In the genomic region with DNA sequence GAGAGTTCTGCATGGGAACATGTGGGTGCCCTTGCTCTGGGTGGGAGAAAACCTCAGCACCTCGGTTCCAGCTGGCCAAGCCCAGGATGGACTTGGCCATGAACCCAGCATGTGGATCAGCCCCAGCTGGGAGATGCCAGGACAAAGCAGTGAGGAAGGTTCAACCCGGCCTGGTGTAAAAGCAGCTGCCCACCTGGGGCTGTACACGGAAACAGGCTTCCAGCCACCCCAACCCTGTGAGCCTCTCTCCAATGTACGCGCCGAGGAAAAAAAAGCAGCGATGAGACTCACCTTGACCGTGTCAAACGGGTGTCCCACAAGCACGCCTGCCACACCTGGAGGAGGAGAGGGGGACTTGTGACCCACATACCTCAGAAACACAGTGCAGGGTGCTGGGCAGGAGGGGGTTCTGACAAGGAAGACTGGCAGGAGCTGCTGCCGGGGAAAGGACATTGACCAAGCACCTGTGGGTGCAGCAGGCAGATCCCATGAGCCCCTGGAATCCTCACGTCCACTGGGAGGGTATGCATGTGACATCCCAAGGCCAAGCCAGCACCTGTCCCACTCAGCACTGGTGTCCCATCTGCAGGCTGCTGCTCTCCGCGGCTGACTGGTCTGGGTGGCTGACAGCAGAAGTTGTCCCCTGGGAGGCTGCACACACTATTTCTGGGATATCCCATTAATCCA, we compare ENCODE assay signal across 20 cellular contexts. TPM values are rescaled to one million over a fixed set of nuclear protein-coding genes. Genes with fewer than 3 reads are reported as not detected.
DNase-seq lines count a peak whose midpoint lies in the region; ATAC-seq and TF ChIP-seq lines count a peak whose summit lies in the region.
"Had no signal": no experiment of that assay in that cellular context is flagged by ENCODE, and none has a peak within 500 bp of the region (broad histone marks: within the 10 kb centered on the region; RNA-seq: fewer than 3 reads in every experiment).

No MANE protein-coding gene starts in this region.

- DNase-seq in RWPE2 (ENCODE audit: low spot score): peak; percentile 52
- DNase-seq in myocyte (ENCODE audit: low read depth): peak; percentile 33
- no peak for DNase-seq in activated T-helper 1 cell treated with anti-CD3 and anti-CD28 coated beads, Interleukin-12 subunit alpha, Interleukin-12 subunit beta, Interleukin-2, Interleukin-4 antibody, amounts not matched to agents 30 ng/mL and 10 ng/mL and 1 ng/mL, durations not matched to agents 14 hours and 24 hours and 36 hours (ENCODE audit: low spot score)
- DNase-seq in activated CD8-positive, alpha-beta T cell treated with anti-CD3 and anti-CD28 coated beads for 36 hours: no peak
- DNase-seq: activated CD4-positive, CD25-positive, alpha-beta regulatory T cell; activated T-cell treated with anti-CD3 and anti-CD28 coated beads, Interleukin-2, amount 50 U/mL, for 72 hours; BE2C; hypothalamus; NCI-H1105 treated with DMSO at 0.1 percent for 48 hours; NCI-H526 treated with DMSO at 0.1 percent for 48 hours; stimulated activated CD4-positive, alpha-beta T cell treated with anti-CD3 and anti-CD28 coated beads, Interleukin-15, amount 100 ng/mL, for 24 hours; trophoblast cell had no signal

- POLR2A ChIA-PET in activated CD8-positive, alpha-beta T cell treated with anti-CD3 and anti-CD28 coated beads for 36 hours (lab: Charles Lee): interaction anchor here (1.1 to 1.2 kb wide), 2 partner anchors 14 to 71 kb away, joined by 3 read pairs; no protein-coding TSS in a partner anchor

- no peaks in the 10 kb centered on the region for H3K79me2 ChIP-seq in DOHH2 (ENCODE audit: control insufficient read depth, low read length)

- no peaks in the 10 kb centered on the region for H3K9me2 ChIP-seq in DOHH2 (replicated peaks; ENCODE audit: control insufficient read depth, low read length)

- no peak overlapping the region for H3K27ac ChIP-seq in DOHH2 (ENCODE audit: low read depth, low read length)
- no peak overlapping the region for H3K27ac ChIP-seq in RWPE2 (ENCODE audit: poor library complexity, severe bottlenecking)
- peak overlapping the region; percentile 85 for H3K27ac ChIP-seq in stomach smooth muscle (ENCODE audit: low read length)

- intact Hi-C loops in activated T-helper 1 cell treated with anti-CD3 and anti-CD28 coated beads, Interleukin-12 subunit alpha, Interleukin-12 subunit beta, Interleukin-2, Interleukin-4 antibody, amounts not matched to agents 30 ng/mL and 10 ng/mL and 1 ng/mL, durations not matched to agents 14 hours and 24 hours and 36 hours (cut with micrococcal nuclease): no loop called here
- intact Hi-C loops in activated CD8-positive, alpha-beta T cell treated with anti-CD3 and anti-CD28 coated beads for 36 hours (cut with micrococcal nuclease): no loop called here

- H3K4me3 ChIP-seq in DOHH2 (ENCODE audit: low read length) (no peak overlapping the region), RWPE2 (ENCODE audit: severe bottlenecking) (no peak overlapping the region), stomach smooth muscle (ENCODE audit: low read length in 2 of 2) (no peak overlapping the region)

- H3K4me2 ChIP-seq in DOHH2 (ENCODE audit: low read length): peak overlapping the region; percentile 8; the same call in 1 of the 2 replicates

- H3F3A ChIP-seq in DOHH2 (ENCODE audit: control insufficient read depth, insufficient read depth): peaks cover 4% of the 10 kb centered on the region

- no peaks in the 10 kb centered on the region for H3K9me3 Mint-ChIP-seq in activated T-helper 1 cell treated with anti-CD3 and anti-CD28 coated beads, Interleukin-12 subunit alpha, Interleukin-12 subunit beta, Interleukin-2, Interleukin-4 antibody, amounts not matched to agents 30 ng/mL and 10 ng/mL and 1 ng/mL, durations not matched to agents 14 hours and 24 hours and 36 hours
- H3K9me3 Mint-ChIP-seq in activated CD8-positive, alpha-beta T cell treated with anti-CD3 and anti-CD28 coated beads for 36 hours: no peaks in the 10 kb centered on the region
- H3K9me3 Mint-ChIP-seq: activated naive CD4-positive, alpha-beta T cell treated with anti-CD3 and anti-CD28 coated beads, Interleukin-2, amount 50 U/mL, for 24 hours; activated T-cell treated with anti-CD3 and anti-CD28 coated beads, Interleukin-2, amount 50 U/mL, for 72 hours; T-helper 1 cell treated with Interleukin-12 subunit alpha and Interleukin-12 subunit beta and Interleukin-4 antibody, amounts not matched to agents 30 μg/mL and 1 μg/mL, for 36 hours had no signal

- no peak overlapping the region for H3K27ac Mint-ChIP-seq in activated T-helper 1 cell treated with anti-CD3 and anti-CD28 coated beads, Interleukin-12 subunit alpha, Interleukin-12 subunit beta, Interleukin-2, Interleukin-4 antibody, amounts not matched to agents 30 ng/mL and 10 ng/mL and 1 ng/mL, durations not matched to agents 14 hours and 24 hours and 36 hours
- H3K27ac Mint-ChIP-seq in activated CD8-positive, alpha-beta T cell treated with anti-CD3 and anti-CD28 coated beads for 36 hours: no peak overlapping the region
- H3K27ac Mint-ChIP-seq: activated naive CD4-positive, alpha-beta T cell treated with anti-CD3 and anti-CD28 coated beads, Interleukin-2, amount 50 U/mL, for 24 hours; activated T-cell treated with anti-CD3 and anti-CD28 coated beads, Interleukin-2, amount 50 U/mL, for 72 hours; T-helper 1 cell treated with Interleukin-12 subunit alpha and Interleukin-12 subunit beta and Interleukin-4 antibody, amounts not matched to agents 30 μg/mL and 1 μg/mL, for 36 hours had no signal

- H3K4me3 Mint-ChIP-seq in activated T-helper 1 cell treated with anti-CD3 and anti-CD28 coated beads, Interleukin-12 subunit alpha, Interleukin-12 subunit beta, Interleukin-2, Interleukin-4 antibody, amounts not matched to agents 30 ng/mL and 10 ng/mL and 1 ng/mL, durations not matched to agents 14 hours and 24 hours and 36 hours: no peak overlapping the region
- no peak overlapping the region for H3K4me3 Mint-ChIP-seq in activated CD8-positive, alpha-beta T cell treated with anti-CD3 and anti-CD28 coated beads for 36 hours
- H3K4me3 Mint-ChIP-seq: activated naive CD4-positive, alpha-beta T cell treated with anti-CD3 and anti-CD28 coated beads, Interleukin-2, amount 50 U/mL, for 24 hours; activated T-cell treated with anti-CD3 and anti-CD28 coated beads, Interleukin-2, amount 50 U/mL, for 72 hours; T-helper 1 cell treated with Interleukin-12 subunit alpha and Interleukin-12 subunit beta and Interleukin-4 antibody, amounts not matched to agents 30 μg/mL and 1 μg/mL, for 36 hours had no signal

- H3K4me1 ChIP-seq in DOHH2 (ENCODE audit: control insufficient read depth, low read length): peaks cover 53% of the 10 kb centered on the region
- H3K4me1 ChIP-seq in RWPE2 (ENCODE audit: insufficient read depth, poor library complexity, severe bottlenecking): no peaks in the 10 kb centered on the region
- peaks cover 47% of the 10 kb centered on the region for H3K4me1 ChIP-seq in stomach smooth muscle (ENCODE audit: control insufficient read depth, insufficient read depth, low read length)
- H3K4me1 ChIP-seq: BE2C had no signal

- H3K36me3 ChIP-seq in DOHH2 (ENCODE audit: control insufficient read depth, low read length) (no peaks in the 10 kb centered on the region), RWPE2 (ENCODE audit: low read depth) (no peaks in the 10 kb centered on the region), stomach smooth muscle (ENCODE audit: control insufficient read depth in 2 of 2, insufficient read depth in 2 of 2, low read length in 2 of 2) (peaks cover 0 to 3% of the 10 kb centered on the region in 2 donors)
- H3K36me3 ChIP-seq: BE2C had no signal

- H3K36me3 Mint-ChIP-seq in activated T-helper 1 cell treated with anti-CD3 and anti-CD28 coated beads, Interleukin-12 subunit alpha, Interleukin-12 subunit beta, Interleukin-2, Interleukin-4 antibody, amounts not matched to agents 30 ng/mL and 10 ng/mL and 1 ng/mL, durations not matched to agents 14 hours and 24 hours and 36 hours (ENCODE audit: low read depth): no peaks in the 10 kb centered on the region
- H3K36me3 Mint-ChIP-seq in activated CD8-positive, alpha-beta T cell treated with anti-CD3 and anti-CD28 coated beads for 36 hours (ENCODE audit: low read depth): no peaks in the 10 kb centered on the region
- H3K36me3 Mint-ChIP-seq: activated naive CD4-positive, alpha-beta T cell treated with anti-CD3 and anti-CD28 coated beads, Interleukin-2, amount 50 U/mL, for 24 hours had no signal

- H3K9ac ChIP-seq in stomach smooth muscle (ENCODE audit: low read length in 2 of 2): no peak overlapping the region

- peaks cover 12% of the 10 kb centered on the region for H3K4me1 Mint-ChIP-seq in activated T-helper 1 cell treated with anti-CD3 and anti-CD28 coated beads, Interleukin-12 subunit alpha, Interleukin-12 subunit beta, Interleukin-2, Interleukin-4 antibody, amounts not matched to agents 30 ng/mL and 10 ng/mL and 1 ng/mL, durations not matched to agents 14 hours and 24 hours and 36 hours (ENCODE audit: low read depth)
- H3K4me1 Mint-ChIP-seq in activated CD8-positive, alpha-beta T cell treated with anti-CD3 and anti-CD28 coated beads for 36 hours (ENCODE audit: low read depth): peaks cover 7% of the 10 kb centered on the region
- H3K4me1 Mint-ChIP-seq: activated naive CD4-positive, alpha-beta T cell treated with anti-CD3 and anti-CD28 coated beads, Interleukin-2, amount 50 U/mL, for 24 hours had no signal

- H3K27me3 Mint-ChIP-seq in activated T-helper 1 cell treated with anti-CD3 and anti-CD28 coated beads, Interleukin-12 subunit alpha, Interleukin-12 subunit beta, Interleukin-2, Interleukin-4 antibody, amounts not matched to agents 30 ng/mL and 10 ng/mL and 1 ng/mL, durations not matched to agents 14 hours and 24 hours and 36 hours (ENCODE audit: insufficient read depth): no peaks in the 10 kb centered on the region
- no peaks in the 10 kb centered on the region for H3K27me3 Mint-ChIP-seq in activated CD8-positive, alpha-beta T cell treated with anti-CD3 and anti-CD28 coated beads for 36 hours
- H3K27me3 Mint-ChIP-seq: activated naive CD4-positive, alpha-beta T cell treated with anti-CD3 and anti-CD28 coated beads, Interleukin-2, amount 50 U/mL, for 24 hours had no signal

- ATAC-seq in RWPE2 (ENCODE audit: low read depth) (no peak), GM19397 (IDR thresholded peaks at IDR 0.05; ENCODE audit: unreplicated experiment) (no peak)
- no peak for ATAC-seq in activated CD8-positive, alpha-beta T cell treated with anti-CD3 and anti-CD28 coated beads for 36 hours

- no peak for TF ChIP-seq CTCF in DOHH2 (IDR thresholded peaks at IDR 0.05; ENCODE audit: low read depth, low read length, poor library complexity, severe bottlenecking)
- TF ChIP-seq CTCF in RWPE2 (IDR thresholded peaks at IDR 0.05; ENCODE audit: poor library complexity, severe bottlenecking): no peak
- no peak for TF ChIP-seq CTCF in activated CD8-positive, alpha-beta T cell treated with anti-CD3 and anti-CD28 coated beads for 36 hours (IDR thresholded peaks at IDR 0.05)

- no peaks in the 10 kb centered on the region for H4K20me1 ChIP-seq in DOHH2 (ENCODE audit: control insufficient read depth, insufficient read depth, low read depth, low read length)

- no peaks in the 10 kb centered on the region for H3K27me3 ChIP-seq in DOHH2 (ENCODE audit: control insufficient read depth, low read length)
- H3K27me3 ChIP-seq in RWPE2 (ENCODE audit: insufficient read depth, poor library complexity, severe bottlenecking): no peaks in the 10 kb centered on the region
- H3K27me3 ChIP-seq in stomach smooth muscle (ENCODE audit: control insufficient read depth in 1 of 2, insufficient read depth in 2 of 2, low read length in 2 of 2): no peaks in the 10 kb centered on the region
- H3K27me3 ChIP-seq: BE2C had no signal

- H3K9me3 ChIP-seq in DOHH2 (ENCODE audit: control insufficient read depth, insufficient read depth, low read length): no peaks in the 10 kb centered on the region
- H3K9me3 ChIP-seq in RWPE2 (ENCODE audit: severe bottlenecking): no peaks in the 10 kb centered on the region
- H3K9me3 ChIP-seq in stomach smooth muscle (ENCODE audit: control insufficient read depth in 2 of 2, low read length in 2 of 2): no peaks in the 10 kb centered on the region
- H3K9me3 ChIP-seq: BE2C had no signal

- CTCF ChIA-PET in activated CD8-positive, alpha-beta T cell treated with anti-CD3 and anti-CD28 coated beads for 36 hours (lab: Charles Lee): interaction anchor here (1.7 kb wide), 1 partner anchor 13 kb away, joined by 7 read pairs; no protein-coding TSS in a partner anchor

RNA-seq across cellular contexts. Expression of gene SLC25A29, which starts 7.5 kb away (rescaled TPM):
- total RNA-seq in myocyte: 79.6 and 93.0 TPM in 2 replicates
- polyA plus RNA-seq in myocyte (2012): 18.7 TPM
- total RNA-seq in activated T-helper 1 cell treated with anti-CD3 and anti-CD28 coated beads, Interleukin-12 subunit alpha, Interleukin-12 subunit beta, Interleukin-2, Interleukin-4 antibody, amounts not matched to agents 30 ng/mL and 10 ng/mL and 1 ng/mL, durations not matched to agents 14 hours and 24 hours and 36 hours: 15.9 and 19.1 TPM in 2 replicates
- 10 to 100 TPM; 23.6 to 24.7 TPM for total RNA-seq in activated CD8-positive, alpha-beta T cell treated with anti-CD3 and anti-CD28 coated beads for 36 hours

RNA-seq across cellular contexts. Expression of gene SLC25A47, which starts 24.4 kb away (rescaled TPM):
- total RNA-seq in myocyte: not detected in 2 replicates
- polyA plus RNA-seq in myocyte (2012): not detected
- not detected in 2 replicates for total RNA-seq in activated T-helper 1 cell treated with anti-CD3 and anti-CD28 coated beads, Interleukin-12 subunit alpha, Interleukin-12 subunit beta, Interleukin-2, Interleukin-4 antibody, amounts not matched to agents 30 ng/mL and 10 ng/mL and 1 ng/mL, durations not matched to agents 14 hours and 24 hours and 36 hours
- total RNA-seq in activated CD8-positive, alpha-beta T cell treated with anti-CD3 and anti-CD28 coated beads for 36 hours: not detected
- total RNA-seq: activated T-cell treated with anti-CD3 and anti-CD28 coated beads, Interleukin-2, amount 50 U/mL, for 72 hours; G401; kidney epithelial cell; renal cortical epithelial cell had no signal

RNA-seq across cellular contexts. Expression of gene YY1, which starts 59.8 kb away (rescaled TPM):
- total RNA-seq in myocyte: 39.3 and 39.9 TPM in 2 replicates
- polyA plus RNA-seq in myocyte (2012): 41.0 TPM
- total RNA-seq in activated T-helper 1 cell treated with anti-CD3 and anti-CD28 coated beads, Interleukin-12 subunit alpha, Interleukin-12 subunit beta, Interleukin-2, Interleukin-4 antibody, amounts not matched to agents 30 ng/mL and 10 ng/mL and 1 ng/mL, durations not matched to agents 14 hours and 24 hours and 36 hours: 109 and 110 TPM in 2 replicates
- total RNA-seq in activated CD8-positive, alpha-beta T cell treated with anti-CD3 and anti-CD28 coated beads for 36 hours: 100 to 1,000 TPM; 105 TPM

Comparison
In these comparisons a context has a peak if more than half of its experiments do, and no peak if none do; other contexts are left out.
1. DNase-seq: peak in RWPE2 (single experiment) and myocyte (single experiment); none in activated T-helper 1 cell treated with anti-CD3 and anti-CD28 coated beads, Interleukin-12 subunit alpha, Interleukin-12 subunit beta, Interleukin-2, Interleukin-4 antibody, amounts not matched to agents 30 ng/mL and 10 ng/mL and 1 ng/mL, durations not matched to agents 14 hours and 24 hours and 36 hours (single experiment) and activated CD8-positive, alpha-beta T cell treated with anti-CD3 and anti-CD28 coated beads for 36 hours (single experiment).